Comparison of ENCODE assay signal across 20 cellular contexts in the genomic region with DNA sequence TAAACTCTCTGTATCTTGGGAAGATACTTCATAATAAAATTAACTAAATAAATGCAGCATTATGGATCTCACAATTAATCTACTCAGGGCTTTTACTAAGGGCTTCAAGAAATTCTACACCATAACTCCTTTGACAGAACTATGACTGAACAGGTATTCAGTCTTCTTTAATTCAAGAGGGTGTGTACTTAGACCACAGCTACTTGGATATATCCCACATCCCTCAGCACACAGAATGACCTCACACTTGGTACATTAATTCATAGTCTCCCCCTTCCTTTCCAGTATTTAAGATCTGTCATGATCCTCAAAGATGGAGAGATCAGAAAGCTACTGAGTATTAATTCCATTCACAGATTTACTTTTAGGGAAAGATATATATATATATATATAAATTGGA.
"Had no signal": no experiment of that assay in that cellular context is flagged by ENCODE, and none has a peak within 500 bp of the region (broad histone marks: within the 10 kb centered on the region; RNA-seq: fewer than 3 reads in every experiment).

No MANE protein-coding gene starts in this region.

- H3K27ac ChIP-seq: colonic mucosa, spleen, tibial artery, vagina had no signal

- ATAC-seq: activated CD8-positive, alpha-beta memory T cell treated with anti-CD3 and anti-CD28 coated beads, Interleukin-2, amount 10 ng/mL, durations not matched to agents 7 days and 5 days; right cardiac atrium; stimulated activated memory B cell treated with anti-CD40 and anti-IgM and Interleukin-4, amounts not matched to agents 10 μg/mL and 1 μg/mL and 100 μg/mL, for 72 hours had no signal

- H3K36me3 ChIP-seq: colonic mucosa, spleen, tibial artery, vagina had no signal

- H3K4me3 ChIP-seq: colonic mucosa, spleen, tibial artery, vagina had no signal

- H3K9me3 ChIP-seq: colonic mucosa, tibial artery, vagina had no signal

- H3K4me1 ChIP-seq: colonic mucosa, tibial artery, vagina had no signal

- H3K27me3 ChIP-seq: colonic mucosa, spleen, tibial artery, vagina had no signal

- DNase-seq: activated CD4-positive, alpha-beta T cell treated with anti-CD3 and anti-CD28 coated beads, Interleukin-2, amount 10 ng/mL, durations not matched to agents 7 days and 5 days; activated CD4-positive, CD25-positive, alpha-beta regulatory T cell; activated CD8-positive, alpha-beta memory T cell treated with anti-CD3 and anti-CD28 coated beads, Interleukin-2, amount 10 ng/mL, durations not matched to agents 7 days and 5 days; activated gamma-delta T cell; activated naive CD8-positive, alpha-beta T cell treated with anti-CD3 and anti-CD28 coated beads, Interleukin-2, amount 10 ng/mL, durations not matched to agents 7 days and 5 days; activated T-cell treated with anti-CD3 and anti-CD28 coated beads, Interleukin-2, amount 50 U/mL, for 48 hours; aorta; caudate nucleus; colonic mucosa; effector CD8-positive, alpha-beta T cell; hippocampal formation; kidney glomerular epithelial cell; midbrain; naive B cell; right cardiac atrium; spleen; stimulated activated CD4-positive, alpha-beta T cell treated with anti-CD3 and anti-CD28 coated beads, Interleukin-1b, Interleukin-23, amount 100 ng/mL, for 48 hours; tibial artery had no signal
